In the genomic region with DNA sequence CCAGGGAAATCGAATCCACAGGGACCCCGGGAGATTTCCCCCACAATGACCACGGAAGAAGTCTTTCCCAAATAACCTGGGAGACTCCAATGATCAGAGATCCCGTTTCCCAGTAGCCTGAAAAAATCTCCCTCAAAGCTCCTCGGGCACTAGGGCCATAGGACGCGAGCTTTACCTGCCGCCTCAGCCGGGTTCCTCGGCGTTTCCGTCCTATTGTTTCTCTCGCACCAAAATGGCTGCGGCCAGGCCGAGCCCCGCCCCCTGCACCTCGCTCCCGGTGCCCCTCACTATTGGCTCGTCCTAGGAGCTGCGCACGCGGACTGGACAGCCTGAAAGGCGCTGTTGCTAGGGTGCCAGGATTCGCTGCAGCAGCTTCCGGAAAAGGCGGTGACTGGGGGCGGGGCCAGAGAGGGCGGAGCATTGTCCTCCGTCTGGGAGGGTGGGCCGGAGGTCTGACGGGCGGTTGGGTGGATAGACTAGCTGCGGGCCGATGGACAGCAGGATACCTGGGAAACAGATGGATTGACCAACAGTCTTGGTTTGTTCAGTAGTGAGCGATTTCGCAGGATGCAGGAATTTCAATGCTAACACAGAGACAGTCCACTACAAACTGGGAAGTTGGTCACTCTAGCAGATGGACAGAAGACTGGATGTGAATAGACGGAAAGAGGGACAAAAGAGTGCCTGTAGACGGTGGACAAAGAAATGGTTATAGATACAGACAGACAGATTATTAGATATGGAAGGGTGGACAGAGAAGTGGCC, we compare ENCODE assay signal across 1 cellular context.
TF ChIP-seq lines count a peak whose summit lies in the region.

Gene IP6K2, minus strand, starts transcription at position 240 of the 765 bp plus-strand sequence. CDS start 21,930 bp downstream, outside the sequence.

TF ChIP-seq in K562, 482 proteins besides CTCF, POLR2A, EP300 and RAD21 (continued from another document and continues in another):
- TF ChIP-seq ARID4B (CRISPR knock-in tag; IDR thresholded peaks at IDR 0.05) = no peak
- TF ChIP-seq SETDB1 (IDR thresholded peaks at IDR 0.05; ENCODE audit: low read length) = no peak
- TF ChIP-seq MYC (IDR thresholded peaks at IDR 0.05; ENCODE audit: low read depth, low read length) = peak; percentile 71
- TF ChIP-seq MYC (CRISPR knock-in tag; IDR thresholded peaks at IDR 0.05; ENCODE audit: borderline replicate concordance, low read depth) = no peak
- TF ChIP-seq ZBTB49 (CRISPR knock-in tag; IDR thresholded peaks at IDR 0.05; ENCODE audit: borderline replicate concordance) = no peak
- no peak for TF ChIP-seq ZKSCAN3 (CRISPR knock-in tag; IDR thresholded peaks at IDR 0.05)
- no peak for TF ChIP-seq CEBPG (CRISPR knock-in tag; IDR thresholded peaks at IDR 0.05)
- no peak for TF ChIP-seq CEBPG (tag; conservative IDR thresholded peaks at IDR 0.05 in 1 of 2, IDR thresholded peaks at IDR 0.05 in 1 of 2)
- TF ChIP-seq CSDE1 (IDR thresholded peaks at IDR 0.05) = no peak
- TF ChIP-seq ZNF41 (CRISPR knock-in tag; conservative IDR thresholded peaks at IDR 0.05) = no peak
- TF ChIP-seq SMAD1 (IDR thresholded peaks at IDR 0.05; ENCODE audit: low read depth, low read length, partially characterized antibody) = no peak
- TF ChIP-seq RBFOX2 (IDR thresholded peaks at IDR 0.05; ENCODE audit: low read depth, low read length) = peak; percentile 94
- no peak for TF ChIP-seq TCF7L2 (IDR thresholded peaks at IDR 0.05; ENCODE audit: low read depth, low read length)
- no peak for TF ChIP-seq HDAC8 (tag; IDR thresholded peaks at IDR 0.05)
- TF ChIP-seq ZNF507 (tag; conservative IDR thresholded peaks at IDR 0.05) = no peak
- no peak for TF ChIP-seq BCOR (IDR thresholded peaks at IDR 0.05)
- TF ChIP-seq RFX7 (CRISPR knock-in tag; IDR thresholded peaks at IDR 0.05) = no peak
- TF ChIP-seq MXI1 (IDR thresholded peaks at IDR 0.05; ENCODE audit: low read depth, low read length) = peak; percentile 74
- TF ChIP-seq ATF7 (IDR thresholded peaks at IDR 0.05) = no peak; the same call in 1 of the 2 replicates
- no peak for TF ChIP-seq PHF21A (IDR thresholded peaks at IDR 0.05; ENCODE audit: borderline replicate concordance, low read depth)
- TF ChIP-seq ZNF311 (CRISPR knock-in tag; IDR thresholded peaks at IDR 0.05) = no peak
- no peak for TF ChIP-seq ZNF212 (CRISPR knock-in tag; IDR thresholded peaks at IDR 0.05)
- TF ChIP-seq, protein P1, sequence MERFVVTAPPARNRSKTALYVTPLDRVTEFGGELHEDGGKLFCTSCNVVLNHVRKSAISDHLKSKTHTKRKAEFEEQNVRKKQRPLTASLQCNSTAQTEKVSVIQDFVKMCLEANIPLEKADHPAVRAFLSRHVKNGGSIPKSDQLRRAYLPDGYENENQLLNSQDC (CRISPR knock-in tag; IDR thresholded peaks at IDR 0.05) = no peak
- TF ChIP-seq MTA1 (IDR thresholded peaks at IDR 0.05; ENCODE audit: borderline replicate concordance) = no peak
- no peak for TF ChIP-seq HNRNPL (IDR thresholded peaks at IDR 0.05; ENCODE audit: low read depth, low read length)
- TF ChIP-seq, protein P2, sequence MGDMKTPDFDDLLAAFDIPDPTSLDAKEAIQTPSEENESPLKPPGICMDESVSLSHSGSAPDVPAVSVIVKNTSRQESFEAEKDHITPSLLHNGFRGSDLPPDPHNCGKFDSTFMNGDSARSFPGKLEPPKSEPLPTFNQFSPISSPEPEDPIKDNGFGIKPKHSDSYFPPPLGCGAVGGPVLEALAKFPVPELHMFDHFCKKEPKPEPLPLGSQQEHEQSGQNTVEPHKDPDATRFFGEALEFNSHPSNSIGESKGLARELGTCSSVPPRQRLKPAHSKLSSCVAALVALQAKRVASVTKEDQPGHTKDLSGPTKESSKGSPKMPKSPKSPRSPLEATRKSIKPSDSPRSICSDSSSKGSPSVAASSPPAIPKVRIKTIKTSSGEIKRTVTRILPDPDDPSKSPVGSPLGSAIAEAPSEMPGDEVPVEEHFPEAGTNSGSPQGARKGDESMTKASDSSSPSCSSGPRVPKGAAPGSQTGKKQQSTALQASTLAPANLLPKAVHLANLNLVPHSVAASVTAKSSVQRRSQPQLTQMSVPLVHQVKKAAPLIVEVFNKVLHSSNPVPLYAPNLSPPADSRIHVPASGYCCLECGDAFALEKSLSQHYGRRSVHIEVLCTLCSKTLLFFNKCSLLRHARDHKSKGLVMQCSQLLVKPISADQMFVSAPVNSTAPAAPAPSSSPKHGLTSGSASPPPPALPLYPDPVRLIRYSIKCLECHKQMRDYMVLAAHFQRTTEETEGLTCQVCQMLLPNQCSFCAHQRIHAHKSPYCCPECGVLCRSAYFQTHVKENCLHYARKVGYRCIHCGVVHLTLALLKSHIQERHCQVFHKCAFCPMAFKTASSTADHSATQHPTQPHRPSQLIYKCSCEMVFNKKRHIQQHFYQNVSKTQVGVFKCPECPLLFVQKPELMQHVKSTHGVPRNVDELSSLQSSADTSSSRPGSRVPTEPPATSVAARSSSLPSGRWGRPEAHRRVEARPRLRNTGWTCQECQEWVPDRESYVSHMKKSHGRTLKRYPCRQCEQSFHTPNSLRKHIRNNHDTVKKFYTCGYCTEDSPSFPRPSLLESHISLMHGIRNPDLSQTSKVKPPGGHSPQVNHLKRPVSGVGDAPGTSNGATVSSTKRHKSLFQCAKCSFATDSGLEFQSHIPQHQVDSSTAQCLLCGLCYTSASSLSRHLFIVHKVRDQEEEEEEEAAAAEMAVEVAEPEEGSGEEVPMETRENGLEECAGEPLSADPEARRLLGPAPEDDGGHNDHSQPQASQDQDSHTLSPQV (IDR thresholded peaks at IDR 0.05) = no peak
- no peak for TF ChIP-seq ESRRB (CRISPR knock-in tag; IDR thresholded peaks at IDR 0.05; ENCODE audit: borderline replicate concordance)
- TF ChIP-seq MLX (CRISPR knock-in tag; conservative IDR thresholded peaks at IDR 0.05) = no peak
- TF ChIP-seq SMARCE1 (IDR thresholded peaks at IDR 0.05) = no peak
- no peak for TF ChIP-seq JUNB (CRISPR knock-in tag; conservative IDR thresholded peaks at IDR 0.05)
- peak; percentile 61 for TF ChIP-seq NFYB (IDR thresholded peaks at IDR 0.05; ENCODE audit: extremely low read depth, insufficient read length)
- no peak for TF ChIP-seq RERE (CRISPR knock-in tag; IDR thresholded peaks at IDR 0.05; ENCODE audit: borderline replicate concordance)
- peak; percentile 51 to 77; a peak in 3 of 4 replicates for TF ChIP-seq MNT (conservative IDR thresholded peaks at IDR 0.05)
- TF ChIP-seq KDM5B (IDR thresholded peaks at IDR 0.05; ENCODE audit: insufficient replicate concordance, low read depth, low read length) = peak; percentile 70
- TF ChIP-seq PML (IDR thresholded peaks at IDR 0.05; ENCODE audit: low read length) = peak; percentile 45; the same call in 1 of the 2 replicates
